ENCODE assay signal across 20 cellular contexts in the genomic region with DNA sequence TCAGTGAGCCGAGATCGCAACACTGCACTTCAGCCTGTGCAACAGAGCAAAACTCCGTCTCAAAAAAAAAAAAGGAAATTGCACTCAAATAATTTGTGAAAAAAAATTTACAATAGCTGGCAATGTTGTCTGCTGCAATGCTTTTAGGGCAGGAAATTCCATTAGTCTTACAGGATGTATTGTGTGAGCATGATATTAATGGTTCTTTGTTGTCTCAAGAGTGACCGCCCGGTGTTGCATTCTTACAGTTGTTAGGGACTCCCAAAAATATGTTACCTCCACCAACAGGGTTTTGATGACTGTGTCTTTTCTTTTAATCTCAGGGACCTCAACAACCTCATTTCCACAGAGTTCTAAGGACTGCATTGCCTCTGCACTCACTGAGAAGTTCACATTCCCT. TPM values are rescaled to one million over a fixed set of nuclear protein-coding genes. Genes with fewer than 3 reads are reported as not detected.
"Had no signal": no experiment of that assay in that cellular context is flagged by ENCODE, and none has a peak within 500 bp of the region (broad histone marks: within the 10 kb centered on the region; RNA-seq: fewer than 3 reads in every experiment).

No MANE protein-coding gene starts in this region.

- H3K27me3 Mint-ChIP-seq: activated CD4-positive, alpha-beta memory T cell treated with anti-CD3 and anti-CD28 coated beads for 36 hours; activated naive CD8-positive, alpha-beta T cell had no signal

- DNase-seq: activated CD4-positive, alpha-beta memory T cell treated with anti-CD3 and anti-CD28 coated beads for 36 hours; activated CD4-positive, alpha-beta T cell treated with anti-CD3 and anti-CD28 coated beads for 1 hour; activated gamma-delta T cell; activated T-cell treated with anti-CD3 and anti-CD28 coated beads, Interleukin-2, amount 50 U/mL, for 4 hours; amygdala; brain microvascular endothelial cell; cerebellar nuclear complex; hypothalamus; kidney glomerular epithelial cell; mesenchymal stem cell; nephron progenitor cell; retina; stimulated activated CD4-positive, alpha-beta T cell treated with anti-CD3 and anti-CD28 coated beads, Interleukin-2, amount 100 ng/mL, for 24 hours; stimulated activated naive B cell treated with anti-CD40 and anti-IgM and Interleukin-4, amounts not matched to agents 10 μg/mL and 1 μg/mL and 100 μg/mL, for 72 hours; substantia nigra; T-helper 9 cell; trophoblast cell had no signal

- H3K27ac Mint-ChIP-seq: activated CD4-positive, alpha-beta memory T cell treated with anti-CD3 and anti-CD28 coated beads for 36 hours; activated naive CD8-positive, alpha-beta T cell; nephron progenitor cell; stimulated activated naive B cell treated with anti-CD40 and anti-IgM and Interleukin-4, amounts not matched to agents 10 μg/mL and 1 μg/mL and 100 μg/mL, for 72 hours had no signal

- H3K4me3 ChIP-seq: SJSA1 had no signal

- H3K36me3 ChIP-seq: brain microvascular endothelial cell, SJSA1 had no signal

- H3K4me3 Mint-ChIP-seq: activated CD4-positive, alpha-beta memory T cell treated with anti-CD3 and anti-CD28 coated beads for 36 hours; activated naive CD8-positive, alpha-beta T cell; activated T-cell treated with anti-CD3 and anti-CD28 coated beads, Interleukin-2, amount 50 U/mL, for 4 hours; nephron progenitor cell; stimulated activated naive B cell treated with anti-CD40 and anti-IgM and Interleukin-4, amounts not matched to agents 10 μg/mL and 1 μg/mL and 100 μg/mL, for 72 hours had no signal

- H3K36me3 Mint-ChIP-seq: stimulated activated naive B cell treated with anti-CD40 and anti-IgM and Interleukin-4, amounts not matched to agents 10 μg/mL and 1 μg/mL and 100 μg/mL, for 72 hours had no signal

- H3K27me3 ChIP-seq: brain microvascular endothelial cell, SJSA1 had no signal

- H3K9me3 Mint-ChIP-seq: activated CD4-positive, alpha-beta memory T cell treated with anti-CD3 and anti-CD28 coated beads for 36 hours; activated T-cell treated with anti-CD3 and anti-CD28 coated beads, Interleukin-2, amount 50 U/mL, for 4 hours; nephron progenitor cell had no signal

- ATAC-seq: activated T-cell treated with anti-CD3 and anti-CD28 coated beads, Interleukin-2, amount 50 U/mL, for 4 hours; stimulated activated naive B cell treated with anti-CD40 and anti-IgM and Interleukin-4, amounts not matched to agents 10 μg/mL and 1 μg/mL and 100 μg/mL, for 72 hours had no signal

- H3K4me1 ChIP-seq: SJSA1 had no signal

- H3K9me3 ChIP-seq: SJSA1 had no signal

- H3K4me1 Mint-ChIP-seq: nephron progenitor cell; stimulated activated naive B cell treated with anti-CD40 and anti-IgM and Interleukin-4, amounts not matched to agents 10 μg/mL and 1 μg/mL and 100 μg/mL, for 72 hours had no signal

- H3K27ac ChIP-seq: brain microvascular endothelial cell, SJSA1 had no signal

RNA-seq across cellular contexts. Expression of gene PZP, which starts 44.8 kb away (rescaled TPM):
- total RNA-seq: activated CD4-positive, alpha-beta memory T cell treated with anti-CD3 and anti-CD28 coated beads for 36 hours; activated T-cell treated with anti-CD3 and anti-CD28 coated beads, Interleukin-2, amount 50 U/mL, for 4 hours; osteocyte; SJSA1 had no signal

RNA-seq across cellular contexts. Expression of gene A2M, which starts 47.7 kb away (rescaled TPM):
- total RNA-seq: activated CD4-positive, alpha-beta memory T cell treated with anti-CD3 and anti-CD28 coated beads for 36 hours had no signal
